Comparison of ENCODE assay signal across 8 cellular contexts in genomic region chr5:112160652-112161391, GRCh38.
DNase-seq lines count a peak whose midpoint lies in the region; ATAC-seq and TF ChIP-seq lines count a peak whose summit lies in the region.

No MANE protein-coding gene starts in this region.

- CTCF ChIA-PET in CD4-positive, alpha-beta T cell (lab: Charles Lee): interaction anchor here (0.8 to 2.0 kb wide), 6 partner anchors 9 to 938 kb away, joined by 3 to 13 read pairs (median 5); no protein-coding TSS in a partner anchor

- intact Hi-C loops in CD4-positive, alpha-beta T cell (cut with DNase I, micrococcal nuclease): loop anchor here (2.0 to 10.0 kb wide), 5 partner anchors 404 to 1424 kb away; partner anchors contain the start of genes NREP (in 2 of the 2), SLC25A46 (in 1 of the 2) and YTHDC2 (in 1 of the 2)
- intact Hi-C loops in dendritic cell treated with granulocyte-macrophage colony-stimulating factor and Interleukin-4, amounts not matched to agents 40 ng/mL and 50 ng/mL, for 4 days (cut with micrococcal nuclease): loop anchor here (5.0 kb wide), 2 partner anchors 371 to 1424 kb away; partner anchors contain the start of gene SLC25A46
- intact Hi-C loops in right lobe of liver (cut with DNase I): no loop called here

- peak; percentile 85 to 94 (median 89) for DNase-seq in CD4-positive, alpha-beta T cell
- DNase-seq in NCI-H69 (lab: John Stamatoyannopoulos, UW) (peak; percentile 94), right lobe of liver (peak; percentile 90 to 92 (median 92))
- DNase-seq in activated CD4-positive, alpha-beta T cell treated with anti-CD3 and anti-CD28 coated beads, Interleukin-2, amount 50 U/mL, for 1 hour: peak; percentile 90
- peak; percentile 94 for DNase-seq in stimulated activated CD4-positive, alpha-beta T cell treated with anti-CD3 and anti-CD28 coated beads, Interleukin-4, amount 100 ng/mL, for 24 hours

- peak overlapping the region; percentile 75 to 99 (median 81) for H3K4me3 ChIP-seq in right lobe of liver

- peaks cover 39% of the 10 kb centered on the region for H3K36me3 Mint-ChIP-seq in CD4-positive, alpha-beta T cell (ENCODE audit: low read depth)
- H3K36me3 Mint-ChIP-seq in dendritic cell treated with granulocyte-macrophage colony-stimulating factor and Interleukin-4, amounts not matched to agents 40 ng/mL and 50 ng/mL, for 4 days (ENCODE audit: low read depth): peaks cover 43% of the 10 kb centered on the region

- H3K27me3 Mint-ChIP-seq in CD4-positive, alpha-beta T cell: no peaks in the 10 kb centered on the region
- H3K27me3 Mint-ChIP-seq in dendritic cell treated with granulocyte-macrophage colony-stimulating factor and Interleukin-4, amounts not matched to agents 40 ng/mL and 50 ng/mL, for 4 days: peaks cover 2% of the 10 kb centered on the region

- H3K27ac Mint-ChIP-seq in CD4-positive, alpha-beta T cell: peak overlapping the region; percentile 73
- H3K27ac Mint-ChIP-seq in dendritic cell treated with granulocyte-macrophage colony-stimulating factor and Interleukin-4, amounts not matched to agents 40 ng/mL and 50 ng/mL, for 4 days: peak overlapping the region; percentile 90

- under 1% methylated on average over 34 of the region's 55 CpGs for WGBS in right lobe of liver (ENCODE audit: insufficient coverage, low coverage, low lambda C conversion rate, missing lambda C conversion rate)

- peak; percentile 96 for TF ChIP-seq CTCF in CD4-positive, alpha-beta T cell (IDR thresholded peaks at IDR 0.05)
- peak; percentile 95 to 99 (median 96) for TF ChIP-seq CTCF in right lobe of liver (IDR thresholded peaks at IDR 0.05)

- TF ChIP-seq POLR2A in right lobe of liver (IDR thresholded peaks at IDR 0.05): peak; percentile 85

- H3K27me3 ChIP-seq in CD4-positive, alpha-beta T cell (ENCODE audit: control insufficient read depth, insufficient read depth, low read length): no peaks in the 10 kb centered on the region
- no peaks in the 10 kb centered on the region for H3K27me3 ChIP-seq in right lobe of liver

- H3K9me3 ChIP-seq in CD4-positive, alpha-beta T cell (ENCODE audit: control insufficient read depth, low read length): no peaks in the 10 kb centered on the region
- H3K9me3 ChIP-seq in right lobe of liver: no peaks in the 10 kb centered on the region

- H3K36me3 ChIP-seq in right lobe of liver: peaks cover 0 to 32% (median 12%) of the 10 kb centered on the region in 4 donors

- POLR2A ChIA-PET in CD4-positive, alpha-beta T cell (lab: Charles Lee): interaction anchor here (0.6 to 1.7 kb wide), 10 partner anchors 9 to 1423 kb away, joined by 3 to 7 read pairs (median 4); partner anchors contain the start of genes SLC25A46 and YTHDC2

- peak overlapping the region; percentile 70 for H3K27ac ChIP-seq in CD4-positive, alpha-beta T cell (ENCODE audit: low read depth, low read length)
- H3K27ac ChIP-seq in right lobe of liver: peak overlapping the region; percentile 82 to 84 (median 83)

- H3K4me1 ChIP-seq in right lobe of liver: peaks cover 0 to 10% (median 4%) of the 10 kb centered on the region in 4 donors

- H3K4me1 Mint-ChIP-seq in CD4-positive, alpha-beta T cell (ENCODE audit: low read depth): peaks cover 21% of the 10 kb centered on the region
- H3K4me1 Mint-ChIP-seq in dendritic cell treated with granulocyte-macrophage colony-stimulating factor and Interleukin-4, amounts not matched to agents 40 ng/mL and 50 ng/mL, for 4 days (ENCODE audit: low read depth): peaks cover 24% of the 10 kb centered on the region

- H3K4me3 Mint-ChIP-seq in CD4-positive, alpha-beta T cell: peak overlapping the region; percentile 91
- H3K4me3 Mint-ChIP-seq in dendritic cell treated with granulocyte-macrophage colony-stimulating factor and Interleukin-4, amounts not matched to agents 40 ng/mL and 50 ng/mL, for 4 days: peak overlapping the region; percentile 94

- ATAC-seq in CD4-positive, alpha-beta T cell (ENCODE audit: poor library complexity): peak; percentile 96
- ATAC-seq in GM19351 (IDR thresholded peaks at IDR 0.05; ENCODE audit: unreplicated experiment) (peak; percentile 96), HG03520 (IDR thresholded peaks at IDR 0.05; ENCODE audit: unreplicated experiment) (peak; percentile 96), right lobe of liver (peak; percentile 99 to 100 (median 100))

- H3K9me3 Mint-ChIP-seq in CD4-positive, alpha-beta T cell: no peaks in the 10 kb centered on the region
- no peaks in the 10 kb centered on the region for H3K9me3 Mint-ChIP-seq in dendritic cell treated with granulocyte-macrophage colony-stimulating factor and Interleukin-4, amounts not matched to agents 40 ng/mL and 50 ng/mL, for 4 days

Comparison
In these comparisons a context has a peak if more than half of its experiments do, and no peak if none do; other contexts are left out.
1. Peak in every context shown above with its lines: DNase-seq, ATAC-seq, H3K4me3 ChIP-seq and H3K27ac ChIP-seq.
2. intact Hi-C loops: an anchor here in CD4-positive, alpha-beta T cell (2.0 to 10.0 kb wide) and dendritic cell treated with granulocyte-macrophage colony-stimulating factor and Interleukin-4, amounts not matched to agents 40 ng/mL and 50 ng/mL, for 4 days (5.0 kb wide); none called in right lobe of liver.